ENCODE assay signal across 8 cellular contexts in the genomic region with DNA sequence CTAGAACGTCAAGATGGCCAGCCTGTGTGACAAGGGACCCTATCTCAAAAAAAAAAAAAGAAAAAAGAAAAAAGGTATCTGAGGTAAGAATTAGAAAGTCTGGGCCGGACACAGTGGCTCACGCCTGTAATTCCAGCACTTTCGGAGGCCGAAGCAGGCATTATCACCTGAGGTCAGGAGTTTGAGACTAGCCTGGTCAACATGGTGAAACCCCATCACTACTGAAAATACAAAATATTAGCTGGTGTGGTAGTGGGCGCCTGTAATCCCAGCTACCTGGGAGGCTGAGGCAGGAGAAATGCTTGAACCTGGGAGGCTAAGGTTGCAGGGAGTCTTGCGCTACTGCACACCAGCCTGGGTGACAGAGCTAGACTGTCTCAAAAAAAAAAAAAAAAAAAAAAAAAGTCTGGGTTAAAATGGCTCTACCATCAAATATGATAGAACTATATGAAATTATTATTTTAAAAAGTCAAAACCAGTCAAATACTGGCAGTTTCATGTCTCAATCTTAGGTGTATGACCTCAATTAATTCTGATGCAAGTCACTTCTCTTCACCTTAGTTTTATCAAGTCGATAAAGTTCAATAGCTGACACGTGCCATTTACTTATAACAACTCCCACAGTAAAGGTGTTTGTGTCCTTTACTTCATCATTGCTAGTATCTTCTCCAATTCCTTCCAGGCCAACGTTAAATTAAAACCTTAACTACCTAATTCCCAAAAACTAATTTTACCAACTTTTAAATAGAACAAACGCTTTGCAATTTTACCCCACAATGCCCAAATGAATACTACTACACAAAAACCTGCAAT. TPM values are rescaled to one million over a fixed set of nuclear protein-coding genes. Genes with fewer than 3 reads are reported as not detected.
DNase-seq lines count a peak whose midpoint lies in the region; ATAC-seq and TF ChIP-seq lines count a peak whose summit lies in the region.

No MANE protein-coding gene starts in this region.

- peaks cover 4% of the 10 kb centered on the region; the same call in 1 of the 2 replicates for H3K9me2 ChIP-seq in Karpas-422 (replicated peaks; ENCODE audit: insufficient read depth, low read length)

- no peak overlapping the region for H2AFZ ChIP-seq in Karpas-422 (ENCODE audit: low read length)

- H3K36me3 ChIP-seq in BLaER1, result peaks cover 38% of the 10 kb centered on the region
- peaks cover 34% of the 10 kb centered on the region for H3K36me3 ChIP-seq in Karpas-422 (ENCODE audit: insufficient read depth, low read length)
- peaks cover 10% of the 10 kb centered on the region for H3K36me3 ChIP-seq in colonic mucosa

- H3K4me3 ChIP-seq in BLaER1 (peak overlapping the region; percentile 95), Karpas-422 (ENCODE audit: low read length) (peak overlapping the region; percentile 96), colonic mucosa (peak overlapping the region; percentile 79)

- peak overlapping the region; percentile 99 for H3K9ac ChIP-seq in BLaER1
- H3K9ac ChIP-seq in Karpas-422 (ENCODE audit: low read length), result peak overlapping the region; percentile 97
- peak overlapping the region; percentile 87 to 89 for H3K9ac ChIP-seq in colonic mucosa (ENCODE audit: low read depth in 2 of 2, low read length in 2 of 2)

- no peaks in the 10 kb centered on the region for H3K27me3 ChIP-seq in BLaER1
- H3K27me3 ChIP-seq in Karpas-422 (ENCODE audit: low read length), result no peaks in the 10 kb centered on the region
- H3K27me3 ChIP-seq in colonic mucosa, result no peaks in the 10 kb centered on the region

- H3K27ac ChIP-seq in BLaER1 (peak overlapping the region; percentile 99), Karpas-422 (ENCODE audit: low read length) (peak overlapping the region; percentile 88), colonic mucosa (peak overlapping the region; percentile 45)

- peak overlapping the region; percentile 92 for H3K4me2 ChIP-seq in BLaER1
- peak overlapping the region; percentile 85 for H3K4me2 ChIP-seq in Karpas-422 (ENCODE audit: low read depth, low read length, poor library complexity, severe bottlenecking)

- peaks cover 23% of the 10 kb centered on the region; the same call in 1 of the 2 replicates for H4K20me1 ChIP-seq in BLaER1
- H4K20me1 ChIP-seq in Karpas-422 (ENCODE audit: insufficient read depth, low read depth, low read length), result peaks cover 4% of the 10 kb centered on the region; the same call in 1 of the 2 replicates

- H3K79me2 ChIP-seq in Karpas-422 (ENCODE audit: low read length), result peaks cover 34% of the 10 kb centered on the region

- peaks cover 23 to 49% of the 10 kb centered on the region in 2 donors for H3K4me1 Mint-ChIP-seq in natural killer cell treated with Interleukin-12 subunit alpha and Interleukin-12 subunit beta and Interleukin-15 and Interleukin-18, amount 100 ng/mL, for 72 hours (ENCODE audit: low read depth in 2 of 2)

- intact Hi-C loops in colonic mucosa (cut with DNase I), result no loop called here

- TF ChIP-seq CTCF in colonic mucosa (IDR thresholded peaks at IDR 0.05), result no peak

- no peaks in the 10 kb centered on the region for H3K9me3 Mint-ChIP-seq in natural killer cell treated with Interleukin-12 subunit alpha and Interleukin-12 subunit beta and Interleukin-15 and Interleukin-18, amount 100 ng/mL, for 72 hours

- peaks cover 39% of the 10 kb centered on the region for H3K36me3 Mint-ChIP-seq in natural killer cell treated with Interleukin-12 subunit alpha and Interleukin-12 subunit beta and Interleukin-15 and Interleukin-18, amount 100 ng/mL, for 72 hours

- no peak for DNase-seq in Karpas-422
- no peak for DNase-seq in colonic mucosa
- no peak for DNase-seq in natural killer cell treated with Interleukin-12 subunit alpha and Interleukin-12 subunit beta and Interleukin-15 and Interleukin-18, amount 100 ng/mL, for 72 hours (ENCODE audit: low spot score)
- no peak for DNase-seq in NCI-H1105 treated with DMSO at 0.1 percent for 48 hours (lab: John Stamatoyannopoulos, UW)
- DNase-seq in RKO (ENCODE audit: low spot score), result no peak
- no peak for DNase-seq in T-helper 9 cell

- H3K27ac Mint-ChIP-seq in natural killer cell treated with Interleukin-12 subunit alpha and Interleukin-12 subunit beta and Interleukin-15 and Interleukin-18, amount 100 ng/mL, for 72 hours, result peak overlapping the region; percentile 95 to 98

- peak overlapping the region; percentile 95 for H3K4me3 Mint-ChIP-seq in natural killer cell treated with Interleukin-12 subunit alpha and Interleukin-12 subunit beta and Interleukin-15 and Interleukin-18, amount 100 ng/mL, for 72 hours

- H3K27me3 Mint-ChIP-seq in natural killer cell treated with Interleukin-12 subunit alpha and Interleukin-12 subunit beta and Interleukin-15 and Interleukin-18, amount 100 ng/mL, for 72 hours, result no peaks in the 10 kb centered on the region

- ATAC-seq in natural killer cell treated with Interleukin-12 subunit alpha and Interleukin-12 subunit beta and Interleukin-15 and Interleukin-18, amount 100 ng/mL, for 72 hours, result no peak
- ATAC-seq in HG02610 (IDR thresholded peaks at IDR 0.05; ENCODE audit: unreplicated experiment), result no peak

- H3K9me3 ChIP-seq in BLaER1, result no peaks in the 10 kb centered on the region
- no peaks in the 10 kb centered on the region for H3K9me3 ChIP-seq in Karpas-422 (ENCODE audit: low read length)
- no peaks in the 10 kb centered on the region for H3K9me3 ChIP-seq in colonic mucosa

- peaks cover 27% of the 10 kb centered on the region for H3K4me1 ChIP-seq in BLaER1
- peaks cover 47% of the 10 kb centered on the region for H3K4me1 ChIP-seq in Karpas-422 (ENCODE audit: low read length)
- peaks cover 5% of the 10 kb centered on the region for H3K4me1 ChIP-seq in colonic mucosa

RNA-seq across cellular contexts. Expression of a gene that starts 1.1 kb away (rescaled TPM):
- total RNA-seq in Karpas-422 (2014; rRNA removed; shearing (Covaris generic); ENCODE audit: low replicate concordance), result 4,228 and 6,273 TPM in 2 replicates
- total RNA-seq in colonic mucosa, result 1,000 to 10,000 TPM; 1,277 to 1,417 TPM
- total RNA-seq in natural killer cell treated with Interleukin-12 subunit alpha and Interleukin-12 subunit beta and Interleukin-15 and Interleukin-18, amount 100 ng/mL, for 72 hours, result 1,000 to 10,000 TPM; 1,150 to 1,282 TPM

Comparison
In these comparisons a context has a peak if more than half of its experiments do, and no peak if none do; other contexts are left out.
1. H3K27ac ChIP-seq: peak in every context shown above with its lines; median percentile 99 in BLaER1; 88 in Karpas-422; 45 in colonic mucosa.